Comparison of ENCODE assay signal across 9 cellular contexts in genomic region chr2:109173311-109174171, GRCh38. TPM values are rescaled to one million over a fixed set of nuclear protein-coding genes. Genes with fewer than 3 reads are reported as not detected.
DNase-seq lines count a peak whose midpoint lies in the region; ATAC-seq and TF ChIP-seq lines count a peak whose summit lies in the region.
"Had no signal": no experiment of that assay in that cellular context is flagged by ENCODE, and none has a peak within 500 bp of the region (broad histone marks: within the 10 kb centered on the region; RNA-seq: fewer than 3 reads in every experiment).

No MANE protein-coding gene starts in this region.

- peak; percentile 72 for TF ChIP-seq EP300 in esophagus muscularis mucosa (IDR thresholded peaks at IDR 0.05)

- no peak overlapping the region for H2AFZ ChIP-seq in neural progenitor cell (replicated peaks)

- H3K4me3 Mint-ChIP-seq in neural progenitor cell (no peak overlapping the region), T-helper 17 cell (no peak overlapping the region)

- no peak overlapping the region for H3K9ac ChIP-seq in neural progenitor cell

- H3K4me1 ChIP-seq in esophagus muscularis mucosa (peaks cover 41 to 64% (median 60%) of the 10 kb centered on the region in 4 donors), neural progenitor cell (peaks cover 14% of the 10 kb centered on the region)
- H3K4me1 ChIP-seq: foreskin keratinocyte had no signal

- H3K36me3 Mint-ChIP-seq in neural progenitor cell = no peaks in the 10 kb centered on the region
- H3K36me3 Mint-ChIP-seq in T-helper 17 cell (ENCODE audit: low read depth) = peaks cover 2% of the 10 kb centered on the region

- H3K27me3 Mint-ChIP-seq in neural progenitor cell (ENCODE audit: insufficient read depth, low read depth) (peaks cover 13% of the 10 kb centered on the region), T-helper 17 cell (peaks cover 46% of the 10 kb centered on the region)

- 67% methylated on average over 14 of the region's 19 CpGs for WGBS in esophagus muscularis mucosa

- H4K20me1 ChIP-seq in neural progenitor cell (ENCODE audit: low read depth) = no peaks in the 10 kb centered on the region

- ATAC-seq in HG03108 (IDR thresholded peaks at IDR 0.05; ENCODE audit: unreplicated experiment) (no peak), T-helper 17 cell (no peak)
- ATAC-seq: foreskin keratinocyte had no signal

- TF ChIP-seq CTCF in esophagus muscularis mucosa (IDR thresholded peaks at IDR 0.05) = no peak
- TF ChIP-seq CTCF in neural progenitor cell (IDR thresholded peaks at IDR 0.05) = no peak

- intact Hi-C loops in esophagus muscularis mucosa (cut with DNase I) = no loop called here

- peak overlapping the region; percentile 93 for H3K27ac Mint-ChIP-seq in neural progenitor cell
- H3K27ac Mint-ChIP-seq in T-helper 17 cell = no peak overlapping the region

- peak overlapping the region in 1 of 4 donors; percentile 15 for H3K4me3 ChIP-seq in esophagus muscularis mucosa
- no peak overlapping the region for H3K4me3 ChIP-seq in neural progenitor cell

- H3K9me3 Mint-ChIP-seq in neural progenitor cell = peaks cover 8% of the 10 kb centered on the region

- H3K27me3 ChIP-seq in esophagus muscularis mucosa (no peaks in the 10 kb centered on the region), neural progenitor cell (no peaks in the 10 kb centered on the region)

- no peaks in the 10 kb centered on the region for H3F3A ChIP-seq in neural progenitor cell (ENCODE audit: low read depth)

- DNase-seq in Ammon's horn (ENCODE audit: low spot score) (peak; percentile 63), NCI-H69 (lab: John Stamatoyannopoulos, UW) (peak; percentile 22), esophagus muscularis mucosa (ENCODE audit: extremely low spot score) (no peak), neural progenitor cell (ENCODE audit: low spot score) (peak; percentile 75), T-helper 17 cell (no peak), NCI-H1105 (lab: John Stamatoyannopoulos, UW) (no peak), NCI-H146 (lab: John Stamatoyannopoulos, UW) (no peak)
- DNase-seq: foreskin keratinocyte had no signal

- peaks cover 38% of the 10 kb centered on the region for H3K4me1 Mint-ChIP-seq in neural progenitor cell
- H3K4me1 Mint-ChIP-seq in T-helper 17 cell = peaks cover 2% of the 10 kb centered on the region

- H3K36me3 ChIP-seq in esophagus muscularis mucosa (no peaks in the 10 kb centered on the region), neural progenitor cell (no peaks in the 10 kb centered on the region)

- H3K4me2 ChIP-seq in neural progenitor cell = no peak overlapping the region

- H3K9me3 ChIP-seq in esophagus muscularis mucosa = no peaks in the 10 kb centered on the region
- no peaks in the 10 kb centered on the region for H3K9me3 ChIP-seq in neural progenitor cell (ENCODE audit: low read depth)
- no peaks in the 10 kb centered on the region for H3K9me3 ChIP-seq in T-helper 17 cell (ENCODE audit: control insufficient read depth, low read length, poor library complexity, severe bottlenecking)

- no peaks in the 10 kb centered on the region for H3K79me2 ChIP-seq in neural progenitor cell (ENCODE audit: low read depth)

- H3K27ac ChIP-seq in esophagus muscularis mucosa (replicated peaks in 1 of 4) = peak overlapping the region; percentile 76 to 87 (median 82)
- H3K27ac ChIP-seq in neural progenitor cell = no peak overlapping the region
- H3K27ac ChIP-seq: foreskin keratinocyte had no signal

- TF ChIP-seq POLR2A in esophagus muscularis mucosa (IDR thresholded peaks at IDR 0.05; ENCODE audit: low read depth) = no peak

RNA-seq across cellular contexts. Expression of gene SH3RF3, which starts 44.5 kb away (rescaled TPM):
- total RNA-seq in esophagus muscularis mucosa (10 to 100 TPM in 2 of 4 donors, 1 to 10 TPM in 2; 6.3 to 17.5 (median 11.3) TPM), neural progenitor cell (ENCODE audit: low replicate concordance) (0.28 TPM in 2 replicates), T-helper 17 cell (under 1 TPM; 0.16 to 0.27 TPM)

Comparison
In these comparisons a context has a peak if more than half of its experiments do, and no peak if none do; other contexts are left out.
1. DNase-seq: peak in Ammon's horn (single experiment), NCI-H69 (single experiment) and neural progenitor cell (single experiment); none in esophagus muscularis mucosa (single experiment), T-helper 17 cell (0 of 3), NCI-H1105 (single experiment) and NCI-H146 (single experiment).